In the genomic region with DNA sequence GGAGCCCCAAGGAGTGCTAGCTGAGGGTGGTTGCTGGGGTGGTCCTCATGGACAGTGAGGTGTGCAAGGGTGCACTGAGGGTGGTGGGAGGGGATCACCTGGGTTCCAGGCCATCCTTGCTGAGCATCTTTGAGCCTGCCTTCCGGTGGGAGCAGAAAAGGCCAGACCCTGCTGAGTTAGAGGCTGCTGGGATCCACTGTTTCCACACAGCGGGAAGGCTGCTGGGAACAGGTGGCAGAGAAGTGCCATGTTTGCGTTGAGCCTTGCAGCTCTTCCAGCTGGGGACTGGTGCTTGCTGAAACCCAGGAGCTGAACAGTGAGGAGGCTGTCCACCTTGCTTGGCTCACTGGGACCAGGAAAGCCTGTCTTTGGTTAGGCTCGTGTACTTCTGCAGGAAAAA, we compare ENCODE assay signal across 18 cellular contexts. TPM values are rescaled to one million over a fixed set of nuclear protein-coding genes. Genes with fewer than 3 reads are reported as not detected.
DNase-seq lines count a peak whose midpoint lies in the region; ATAC-seq and TF ChIP-seq lines count a peak whose summit lies in the region.
"Had no signal": no experiment of that assay in that cellular context is flagged by ENCODE, and none has a peak within 500 bp of the region (broad histone marks: within the 10 kb centered on the region; RNA-seq: fewer than 3 reads in every experiment).

No MANE protein-coding gene starts in this region.

- no peak for TF ChIP-seq EP300 in sigmoid colon (IDR thresholded peaks at IDR 0.05)

- intact Hi-C loops in sigmoid colon (cut with DNase I), result no loop called here

- no peak for TF ChIP-seq POLR2A in sigmoid colon (IDR thresholded peaks at IDR 0.05)

- H3K27me3 ChIP-seq in RWPE2 (ENCODE audit: insufficient read depth, poor library complexity, severe bottlenecking), result no peaks in the 10 kb centered on the region
- H3K27me3 ChIP-seq in sigmoid colon, result no peaks in the 10 kb centered on the region
- H3K27me3 ChIP-seq: Peyer's patch had no signal

- H3K36me3 ChIP-seq in RWPE2 (ENCODE audit: low read depth), result no peaks in the 10 kb centered on the region
- peaks cover 0 to 57% (median 0%) of the 10 kb centered on the region in 4 donors for H3K36me3 ChIP-seq in sigmoid colon

- TF ChIP-seq CTCF in RWPE2 (IDR thresholded peaks at IDR 0.05; ENCODE audit: poor library complexity, severe bottlenecking), result no peak
- TF ChIP-seq CTCF in sigmoid colon (IDR thresholded peaks at IDR 0.05), result no peak

- ATAC-seq in RWPE2 (ENCODE audit: low read depth), result no peak
- no peak for ATAC-seq in GM18861 (IDR thresholded peaks at IDR 0.05; ENCODE audit: unreplicated experiment)
- ATAC-seq: CD8-positive, alpha-beta T cell; SK-N-SH treated with all-trans-retinoic acid at 6 μM for 48 hours had no signal

- no peaks in the 10 kb centered on the region for H3K9me3 ChIP-seq in RWPE2 (ENCODE audit: severe bottlenecking)
- no peaks in the 10 kb centered on the region for H3K9me3 ChIP-seq in sigmoid colon
- H3K9me3 ChIP-seq: Peyer's patch had no signal

- DNase-seq in NCI-H748 (lab: John Stamatoyannopoulos, UW; ENCODE audit: unreplicated experiment) (peak; percentile 17), NCI-H748 treated with DMSO at 0.1 percent for 48 hours (lab: John Stamatoyannopoulos, UW) (no peak), NCI-H146 treated with DMSO at 0.1 percent for 48 hours (lab: John Stamatoyannopoulos, UW; ENCODE audit: unreplicated experiment) (peak; percentile 80), RWPE2 (ENCODE audit: low spot score) (peak; percentile 43), sigmoid colon (peak; percentile 40), cerebellar cortex (ENCODE audit: low spot score) (no peak), CD1c-positive myeloid dendritic cell (ENCODE audit: extremely low spot score) (no peak)
- DNase-seq: AML-193; CD8-positive, alpha-beta T cell; DMS153; HCEC 1CT; Kasumi-1; NCI-H1436 treated with DMSO at 0.1 percent for 48 hours; NCI-H526 treated with DMSO at 0.1 percent for 48 hours; Peyer's patch; SHP77 had no signal

- 79 to 84% methylated on average over 4 of the region's 4 CpGs for WGBS in sigmoid colon, 2 donors

- H3K4me1 ChIP-seq in RWPE2 (ENCODE audit: insufficient read depth, poor library complexity, severe bottlenecking), result no peaks in the 10 kb centered on the region
- H3K4me1 ChIP-seq in sigmoid colon, result no peaks in the 10 kb centered on the region
- H3K4me1 ChIP-seq: Peyer's patch had no signal

- no peak overlapping the region for H3K4me3 ChIP-seq in RWPE2 (ENCODE audit: severe bottlenecking)
- H3K4me3 ChIP-seq in sigmoid colon, result no peak overlapping the region
- H3K4me3 ChIP-seq: Peyer's patch had no signal

- H3K27ac ChIP-seq in RWPE2 (ENCODE audit: poor library complexity, severe bottlenecking) (no peak overlapping the region), sigmoid colon (no peak overlapping the region)
- H3K27ac ChIP-seq: Peyer's patch had no signal

RNA-seq across cellular contexts. Expression of a gene that starts 34.9 kb away (rescaled TPM):
- total RNA-seq in sigmoid colon, result 1 to 10 TPM in 2 of 4 donors, under 1 TPM in 2; 0.16 to 2.8 (median 1.0) TPM
- 1 to 10 TPM in 2 of 3 donors, not detected in 1; 1.6 to 5.0 TPM for polyA plus RNA-seq in sigmoid colon

Comparison
In these comparisons a context has a peak if more than half of its experiments do, and no peak if none do; other contexts are left out.
1. DNase-seq: peak in NCI-H748 (single experiment), NCI-H146 treated with DMSO at 0.1 percent for 48 hours (single experiment), RWPE2 (single experiment) and sigmoid colon (single experiment); none in NCI-H748 treated with DMSO at 0.1 percent for 48 hours (single experiment), cerebellar cortex (single experiment) and CD1c-positive myeloid dendritic cell (single experiment).